1 cellular context compared by ENCODE assay signal in the genomic region with DNA sequence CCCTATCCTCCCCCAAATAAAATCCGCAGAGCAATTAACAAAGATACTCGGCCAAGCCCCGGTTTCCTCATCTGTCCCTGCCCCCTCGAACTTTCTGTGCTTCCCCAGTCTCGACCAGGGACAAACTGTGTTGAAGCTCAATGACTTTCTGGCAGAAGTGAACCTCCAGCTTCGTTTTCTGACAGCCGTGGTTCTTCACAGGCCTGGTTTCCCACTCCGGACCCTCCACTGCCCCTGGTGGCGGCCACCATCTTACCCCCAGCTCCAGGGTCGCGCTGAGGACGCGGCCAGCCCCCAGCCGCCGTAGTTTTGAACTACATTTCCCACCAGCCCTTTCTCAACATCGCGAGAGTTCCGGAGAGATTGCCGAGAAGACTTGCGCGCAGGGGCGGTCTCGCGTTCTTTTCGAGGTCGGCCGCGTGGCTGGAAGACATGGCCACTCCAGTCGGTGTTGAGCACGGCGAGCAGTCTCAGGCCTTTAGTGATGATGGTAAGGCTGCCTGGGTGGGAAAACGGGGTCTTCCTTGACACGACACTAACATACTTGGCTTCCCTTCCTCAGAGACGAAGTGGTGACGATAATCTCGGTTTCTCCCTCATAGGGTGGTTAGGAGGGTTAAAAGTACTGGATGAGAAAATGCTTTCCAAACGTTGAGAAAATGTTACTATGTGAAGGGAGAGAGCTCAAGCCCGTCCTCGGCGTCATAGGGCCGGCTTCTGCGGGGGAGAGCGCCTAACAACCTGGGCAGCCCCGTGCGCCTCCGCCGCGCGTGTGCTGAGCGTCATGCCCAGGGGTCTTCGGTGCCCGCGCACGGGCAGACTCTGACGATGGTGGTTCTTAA.
TF ChIP-seq lines count a peak whose summit lies in the region.

No MANE protein-coding gene starts in this region.

TF ChIP-seq in H1, 55 proteins besides CTCF, POLR2A, EP300 and RAD21:
- TF ChIP-seq SP2 (IDR thresholded peaks at IDR 0.05; ENCODE audit: low read length): no peak
- no peak for TF ChIP-seq ZNF274 (IDR thresholded peaks at IDR 0.05; ENCODE audit: borderline replicate concordance, extremely low read depth, low read length)
- TF ChIP-seq, protein P1, sequence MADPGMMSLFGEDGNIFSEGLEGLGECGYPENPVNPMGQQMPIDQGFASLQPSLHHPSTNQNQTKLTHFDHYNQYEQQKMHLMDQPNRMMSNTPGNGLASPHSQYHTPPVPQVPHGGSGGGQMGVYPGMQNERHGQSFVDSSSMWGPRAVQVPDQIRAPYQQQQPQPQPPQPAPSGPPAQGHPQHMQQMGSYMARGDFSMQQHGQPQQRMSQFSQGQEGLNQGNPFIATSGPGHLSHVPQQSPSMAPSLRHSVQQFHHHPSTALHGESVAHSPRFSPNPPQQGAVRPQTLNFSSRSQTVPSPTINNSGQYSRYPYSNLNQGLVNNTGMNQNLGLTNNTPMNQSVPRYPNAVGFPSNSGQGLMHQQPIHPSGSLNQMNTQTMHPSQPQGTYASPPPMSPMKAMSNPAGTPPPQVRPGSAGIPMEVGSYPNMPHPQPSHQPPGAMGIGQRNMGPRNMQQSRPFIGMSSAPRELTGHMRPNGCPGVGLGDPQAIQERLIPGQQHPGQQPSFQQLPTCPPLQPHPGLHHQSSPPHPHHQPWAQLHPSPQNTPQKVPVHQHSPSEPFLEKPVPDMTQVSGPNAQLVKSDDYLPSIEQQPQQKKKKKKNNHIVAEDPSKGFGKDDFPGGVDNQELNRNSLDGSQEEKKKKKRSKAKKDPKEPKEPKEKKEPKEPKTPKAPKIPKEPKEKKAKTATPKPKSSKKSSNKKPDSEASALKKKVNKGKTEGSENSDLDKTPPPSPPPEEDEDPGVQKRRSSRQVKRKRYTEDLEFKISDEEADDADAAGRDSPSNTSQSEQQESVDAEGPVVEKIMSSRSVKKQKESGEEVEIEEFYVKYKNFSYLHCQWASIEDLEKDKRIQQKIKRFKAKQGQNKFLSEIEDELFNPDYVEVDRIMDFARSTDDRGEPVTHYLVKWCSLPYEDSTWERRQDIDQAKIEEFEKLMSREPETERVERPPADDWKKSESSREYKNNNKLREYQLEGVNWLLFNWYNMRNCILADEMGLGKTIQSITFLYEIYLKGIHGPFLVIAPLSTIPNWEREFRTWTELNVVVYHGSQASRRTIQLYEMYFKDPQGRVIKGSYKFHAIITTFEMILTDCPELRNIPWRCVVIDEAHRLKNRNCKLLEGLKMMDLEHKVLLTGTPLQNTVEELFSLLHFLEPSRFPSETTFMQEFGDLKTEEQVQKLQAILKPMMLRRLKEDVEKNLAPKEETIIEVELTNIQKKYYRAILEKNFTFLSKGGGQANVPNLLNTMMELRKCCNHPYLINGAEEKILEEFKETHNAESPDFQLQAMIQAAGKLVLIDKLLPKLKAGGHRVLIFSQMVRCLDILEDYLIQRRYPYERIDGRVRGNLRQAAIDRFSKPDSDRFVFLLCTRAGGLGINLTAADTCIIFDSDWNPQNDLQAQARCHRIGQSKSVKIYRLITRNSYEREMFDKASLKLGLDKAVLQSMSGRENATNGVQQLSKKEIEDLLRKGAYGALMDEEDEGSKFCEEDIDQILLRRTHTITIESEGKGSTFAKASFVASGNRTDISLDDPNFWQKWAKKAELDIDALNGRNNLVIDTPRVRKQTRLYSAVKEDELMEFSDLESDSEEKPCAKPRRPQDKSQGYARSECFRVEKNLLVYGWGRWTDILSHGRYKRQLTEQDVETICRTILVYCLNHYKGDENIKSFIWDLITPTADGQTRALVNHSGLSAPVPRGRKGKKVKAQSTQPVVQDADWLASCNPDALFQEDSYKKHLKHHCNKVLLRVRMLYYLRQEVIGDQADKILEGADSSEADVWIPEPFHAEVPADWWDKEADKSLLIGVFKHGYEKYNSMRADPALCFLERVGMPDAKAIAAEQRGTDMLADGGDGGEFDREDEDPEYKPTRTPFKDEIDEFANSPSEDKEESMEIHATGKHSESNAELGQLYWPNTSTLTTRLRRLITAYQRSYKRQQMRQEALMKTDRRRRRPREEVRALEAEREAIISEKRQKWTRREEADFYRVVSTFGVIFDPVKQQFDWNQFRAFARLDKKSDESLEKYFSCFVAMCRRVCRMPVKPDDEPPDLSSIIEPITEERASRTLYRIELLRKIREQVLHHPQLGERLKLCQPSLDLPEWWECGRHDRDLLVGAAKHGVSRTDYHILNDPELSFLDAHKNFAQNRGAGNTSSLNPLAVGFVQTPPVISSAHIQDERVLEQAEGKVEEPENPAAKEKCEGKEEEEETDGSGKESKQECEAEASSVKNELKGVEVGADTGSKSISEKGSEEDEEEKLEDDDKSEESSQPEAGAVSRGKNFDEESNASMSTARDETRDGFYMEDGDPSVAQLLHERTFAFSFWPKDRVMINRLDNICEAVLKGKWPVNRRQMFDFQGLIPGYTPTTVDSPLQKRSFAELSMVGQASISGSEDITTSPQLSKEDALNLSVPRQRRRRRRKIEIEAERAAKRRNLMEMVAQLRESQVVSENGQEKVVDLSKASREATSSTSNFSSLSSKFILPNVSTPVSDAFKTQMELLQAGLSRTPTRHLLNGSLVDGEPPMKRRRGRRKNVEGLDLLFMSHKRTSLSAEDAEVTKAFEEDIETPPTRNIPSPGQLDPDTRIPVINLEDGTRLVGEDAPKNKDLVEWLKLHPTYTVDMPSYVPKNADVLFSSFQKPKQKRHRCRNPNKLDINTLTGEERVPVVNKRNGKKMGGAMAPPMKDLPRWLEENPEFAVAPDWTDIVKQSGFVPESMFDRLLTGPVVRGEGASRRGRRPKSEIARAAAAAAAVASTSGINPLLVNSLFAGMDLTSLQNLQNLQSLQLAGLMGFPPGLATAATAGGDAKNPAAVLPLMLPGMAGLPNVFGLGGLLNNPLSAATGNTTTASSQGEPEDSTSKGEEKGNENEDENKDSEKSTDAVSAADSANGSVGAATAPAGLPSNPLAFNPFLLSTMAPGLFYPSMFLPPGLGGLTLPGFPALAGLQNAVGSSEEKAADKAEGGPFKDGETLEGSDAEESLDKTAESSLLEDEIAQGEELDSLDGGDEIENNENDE (IDR thresholded peaks at IDR 0.05; ENCODE audit: insufficient replicate concordance, low read length): no peak
- TF ChIP-seq KDM5A (IDR thresholded peaks at IDR 0.05; ENCODE audit: low read length): peak; percentile 27
- TF ChIP-seq, protein P2, sequence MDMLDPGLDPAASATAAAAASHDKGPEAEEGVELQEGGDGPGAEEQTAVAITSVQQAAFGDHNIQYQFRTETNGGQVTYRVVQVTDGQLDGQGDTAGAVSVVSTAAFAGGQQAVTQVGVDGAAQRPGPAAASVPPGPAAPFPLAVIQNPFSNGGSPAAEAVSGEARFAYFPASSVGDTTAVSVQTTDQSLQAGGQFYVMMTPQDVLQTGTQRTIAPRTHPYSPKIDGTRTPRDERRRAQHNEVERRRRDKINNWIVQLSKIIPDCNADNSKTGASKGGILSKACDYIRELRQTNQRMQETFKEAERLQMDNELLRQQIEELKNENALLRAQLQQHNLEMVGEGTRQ (IDR thresholded peaks at IDR 0.05; ENCODE audit: low read length): no peak
- TF ChIP-seq SIRT6 (IDR thresholded peaks at IDR 0.05; ENCODE audit: low read length): no peak
- TF ChIP-seq KDM4A (IDR thresholded peaks at IDR 0.05; ENCODE audit: low read depth, low read length, severe bottlenecking): peak; percentile 92
- peak; percentile 63 for TF ChIP-seq ASH2L (IDR thresholded peaks at IDR 0.05; ENCODE audit: low read length)
- peak; percentile 100 for TF ChIP-seq CHD2 (IDR thresholded peaks at IDR 0.05; ENCODE audit: low read length)
- TF ChIP-seq, protein P3, sequence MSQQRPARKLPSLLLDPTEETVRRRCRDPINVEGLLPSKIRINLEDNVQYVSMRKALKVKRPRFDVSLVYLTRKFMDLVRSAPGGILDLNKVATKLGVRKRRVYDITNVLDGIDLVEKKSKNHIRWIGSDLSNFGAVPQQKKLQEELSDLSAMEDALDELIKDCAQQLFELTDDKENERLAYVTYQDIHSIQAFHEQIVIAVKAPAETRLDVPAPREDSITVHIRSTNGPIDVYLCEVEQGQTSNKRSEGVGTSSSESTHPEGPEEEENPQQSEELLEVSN (IDR thresholded peaks at IDR 0.05): no peak; the same call in none of the 2 replicates
- TF ChIP-seq SIX5 (IDR thresholded peaks at IDR 0.05; ENCODE audit: low read depth, low read length): peak; percentile 91
- TF ChIP-seq JUND (IDR thresholded peaks at IDR 0.05; ENCODE audit: low read length): 0 out of 2 replicates have a peak, but pooled peaks have one; percentile 25
- peak; percentile 88 for TF ChIP-seq PHF8 (conservative IDR thresholded peaks at IDR 0.05; ENCODE audit: low read depth, low read length)
- TF ChIP-seq, protein P4, sequence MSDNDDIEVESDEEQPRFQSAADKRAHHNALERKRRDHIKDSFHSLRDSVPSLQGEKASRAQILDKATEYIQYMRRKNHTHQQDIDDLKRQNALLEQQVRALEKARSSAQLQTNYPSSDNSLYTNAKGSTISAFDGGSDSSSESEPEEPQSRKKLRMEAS (IDR thresholded peaks at IDR 0.05): peak; percentile 97
- peak; percentile 83; the same call in 1 of the 2 replicates for TF ChIP-seq GTF2F1 (IDR thresholded peaks at IDR 0.05; ENCODE audit: borderline replicate concordance, low read depth, low read length)
- peak; percentile 90 for TF ChIP-seq TAF7 (optimal IDR thresholded peaks at IDR 0.05; ENCODE audit: borderline replicate concordance, low read depth, low read length)
- peak; percentile 95 for TF ChIP-seq TBP (IDR thresholded peaks at IDR 0.05; ENCODE audit: low read depth, low read length)
- 0 out of 2 replicates have a peak, but pooled peaks have one; percentile 71 for TF ChIP-seq RXRA (IDR thresholded peaks at IDR 0.05; ENCODE audit: insufficient read depth, low read depth, low read length)
- TF ChIP-seq SIN3A (conservative IDR thresholded peaks at IDR 0.05 in 1 of 2, IDR thresholded peaks at IDR 0.05 in 1 of 2; ENCODE audit: low read depth in 1 of 2, low read length in 2 of 2): peak; percentile 4 to 81; a peak in 2 of 4 replicates
- TF ChIP-seq CHD1 (IDR thresholded peaks at IDR 0.05; ENCODE audit: low read depth, low read length): peak; percentile 48
- TF ChIP-seq SP4 (IDR thresholded peaks at IDR 0.05; ENCODE audit: low read length): peak; percentile 34; the same call in 1 of the 2 replicates
- no peak for TF ChIP-seq MAFK (IDR thresholded peaks at IDR 0.05; ENCODE audit: low read depth, low read length)
- peak; percentile 73 for TF ChIP-seq CREB1 (IDR thresholded peaks at IDR 0.05)
- TF ChIP-seq, protein P5, sequence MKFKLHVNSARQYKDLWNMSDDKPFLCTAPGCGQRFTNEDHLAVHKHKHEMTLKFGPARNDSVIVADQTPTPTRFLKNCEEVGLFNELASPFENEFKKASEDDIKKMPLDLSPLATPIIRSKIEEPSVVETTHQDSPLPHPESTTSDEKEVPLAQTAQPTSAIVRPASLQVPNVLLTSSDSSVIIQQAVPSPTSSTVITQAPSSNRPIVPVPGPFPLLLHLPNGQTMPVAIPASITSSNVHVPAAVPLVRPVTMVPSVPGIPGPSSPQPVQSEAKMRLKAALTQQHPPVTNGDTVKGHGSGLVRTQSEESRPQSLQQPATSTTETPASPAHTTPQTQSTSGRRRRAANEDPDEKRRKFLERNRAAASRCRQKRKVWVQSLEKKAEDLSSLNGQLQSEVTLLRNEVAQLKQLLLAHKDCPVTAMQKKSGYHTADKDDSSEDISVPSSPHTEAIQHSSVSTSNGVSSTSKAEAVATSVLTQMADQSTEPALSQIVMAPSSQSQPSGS (IDR thresholded peaks at IDR 0.05; ENCODE audit: low read length): peak; percentile 88; the same call in 1 of the 2 replicates
- peak; percentile 98 for TF ChIP-seq POLR2AphosphoS5 (IDR thresholded peaks at IDR 0.05; ENCODE audit: low read depth, low read length)
- TF ChIP-seq YY1 (IDR thresholded peaks at IDR 0.05; ENCODE audit: low read depth, low read length): peak; percentile 85
- peak; percentile 53 to 78; a peak in 1 of 4 replicates for TF ChIP-seq HDAC2 (IDR thresholded peaks at IDR 0.05; ENCODE audit: borderline replicate concordance in 1 of 2, low read depth in 2 of 2, low read length in 2 of 2)
- peak; percentile 70; the same call in 1 of the 2 replicates for TF ChIP-seq RBBP5 (IDR thresholded peaks at IDR 0.05; ENCODE audit: borderline replicate concordance, low read depth, low read length)
- TF ChIP-seq SAP30 (IDR thresholded peaks at IDR 0.05; ENCODE audit: insufficient read depth, insufficient replicate concordance, low read length): peak; percentile 36
- peak; percentile 97 for TF ChIP-seq TAF1 (IDR thresholded peaks at IDR 0.05; ENCODE audit: low read depth, low read length)
- TF ChIP-seq BACH1 (IDR thresholded peaks at IDR 0.05; ENCODE audit: low read length): peak; percentile 82
- no peak for TF ChIP-seq EGR1 (IDR thresholded peaks at IDR 0.05; ENCODE audit: borderline replicate concordance, low read depth, low read length)
- peak; percentile 98 for TF ChIP-seq BRCA1 (IDR thresholded peaks at IDR 0.05; ENCODE audit: low read depth, low read length)
- no peak for TF ChIP-seq EZH2 (IDR thresholded peaks at IDR 0.05; ENCODE audit: low read depth, low read length, severe bottlenecking)
- TF ChIP-seq SRF (IDR thresholded peaks at IDR 0.05; ENCODE audit: low read depth, low read length): peak; percentile 22; the same call in 1 of the 2 replicates
